In the genomic region with DNA sequence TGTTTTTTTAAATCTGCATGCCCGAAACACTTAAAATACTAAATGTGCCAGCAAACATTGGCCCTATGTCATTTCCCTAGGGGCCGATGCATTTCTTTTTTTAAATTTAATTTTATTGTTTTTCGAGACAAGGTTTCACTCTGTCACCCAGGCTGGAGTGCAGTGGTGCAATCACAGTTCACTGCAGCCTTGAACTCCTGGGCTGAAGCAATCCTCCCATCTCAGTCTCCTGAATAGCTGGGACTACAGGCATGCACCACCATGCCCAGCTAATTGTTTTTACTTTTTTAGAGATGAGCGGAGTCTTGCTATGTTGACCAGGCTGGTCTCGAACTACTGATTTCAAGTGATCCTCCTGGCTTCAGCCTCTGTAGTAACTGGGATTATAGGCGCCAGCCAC, we compare ENCODE assay signal across 27 cellular contexts. TPM values are rescaled to one million over a fixed set of nuclear protein-coding genes. Genes with fewer than 3 reads are reported as not detected.
"Had no signal": no experiment of that assay in that cellular context is flagged by ENCODE, and none has a peak within 500 bp of the region (broad histone marks: within the 10 kb centered on the region; RNA-seq: fewer than 3 reads in every experiment).

No MANE protein-coding gene starts in this region.

- H3K27me3 ChIP-seq: colonic mucosa, esophagus squamous epithelium, gastrocnemius medialis, heart right ventricle had no signal

- H3K9me3 ChIP-seq: colonic mucosa, esophagus squamous epithelium, gastrocnemius medialis, heart right ventricle, left ventricle myocardium inferior, lower lobe of right lung, mucosa of descending colon had no signal

- ATAC-seq: esophagus mucosa, gastrocnemius medialis, heart right ventricle, left cardiac atrium, lower lobe of right lung, mucosa of descending colon had no signal

- H3K4me3 ChIP-seq: colonic mucosa, esophagus squamous epithelium, gastrocnemius medialis, heart right ventricle, left ventricle myocardium inferior, lower lobe of right lung, mucosa of descending colon had no signal

- H3K9me3 Mint-ChIP-seq: dendritic cell treated with granulocyte-macrophage colony-stimulating factor and Interleukin-4, amounts not matched to agents 40 ng/mL and 50 ng/mL, for 4 days; mesothelial cell of epicardium; naive B cell had no signal

- H3K4me1 ChIP-seq: colonic mucosa had no signal

- H3K27ac Mint-ChIP-seq: dendritic cell treated with granulocyte-macrophage colony-stimulating factor and Interleukin-4, amounts not matched to agents 40 ng/mL and 50 ng/mL, for 4 days; mesothelial cell of epicardium had no signal

- H3K4me3 Mint-ChIP-seq: dendritic cell treated with granulocyte-macrophage colony-stimulating factor and Interleukin-4, amounts not matched to agents 40 ng/mL and 50 ng/mL, for 4 days; mesothelial cell of epicardium had no signal

- H3K27me3 Mint-ChIP-seq: dendritic cell treated with granulocyte-macrophage colony-stimulating factor and Interleukin-4, amounts not matched to agents 40 ng/mL and 50 ng/mL, for 4 days; naive B cell had no signal

- FAIRE-seq: endometrium, islet of Langerhans, keratinocyte had no signal

- H3K27ac ChIP-seq: colonic mucosa, epithelial cell of prostate, esophagus squamous epithelium, gastrocnemius medialis, heart right ventricle, left ventricle myocardium inferior, lower lobe of right lung had no signal

- DNase-seq: colonic mucosa; cortex of kidney; effector memory CD4-positive, alpha-beta T cell; erythroblast; esophagus squamous epithelium; foreskin fibroblast; foreskin melanocyte; gastrocnemius medialis; glutamatergic neuron; head of caudate nucleus; heart right ventricle; hippocampal formation; left cardiac atrium; left ventricle myocardium inferior; lower lobe of right lung; mesenchymal stem cell; mucosa of descending colon; naive B cell had no signal

RNA-seq across cellular contexts. Expression of a gene that starts 18.8 kb away (rescaled TPM):
- total RNA-seq: chondrocyte, kidney epithelial cell had no signal
